Comparison of ENCODE assay signal across 8 cellular contexts in the genomic region with DNA sequence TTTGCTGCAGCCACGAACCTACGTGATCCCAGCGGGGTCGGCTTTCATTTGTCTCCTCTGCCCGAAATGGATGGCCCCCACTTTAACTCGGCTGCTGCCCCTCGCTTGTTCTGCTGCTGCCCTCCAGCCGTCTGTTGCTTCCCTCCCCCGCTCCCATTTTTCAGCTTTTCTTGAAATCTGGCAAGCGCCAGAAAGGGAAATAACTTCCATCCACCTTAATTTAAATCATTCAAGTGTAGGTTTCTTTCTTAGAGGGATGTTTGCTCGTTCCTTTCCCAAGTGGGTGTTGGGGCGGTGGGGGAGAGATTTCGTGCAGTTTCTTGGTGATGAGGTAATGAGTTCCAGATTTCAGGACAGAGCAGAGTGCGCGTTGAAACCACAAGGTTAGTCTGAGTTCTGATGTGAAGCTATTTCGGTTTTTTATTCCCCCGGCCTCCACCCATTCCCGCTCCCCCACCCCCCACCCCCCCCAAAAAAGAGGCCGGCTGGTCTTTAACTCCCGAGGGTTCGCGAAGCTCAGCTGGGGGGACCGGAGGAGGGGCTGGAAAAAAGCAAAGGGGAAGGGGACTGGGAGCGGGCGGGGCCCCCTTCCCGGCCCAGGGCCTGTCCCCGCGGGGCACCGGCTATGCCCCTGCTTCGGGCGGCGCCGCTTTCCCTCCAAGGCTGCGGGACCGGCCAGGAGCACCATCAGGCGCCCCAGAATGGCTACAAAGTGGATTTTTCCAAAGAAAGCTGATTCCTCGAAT. TPM values are rescaled to one million over a fixed set of nuclear protein-coding genes. Genes with fewer than 3 reads are reported as not detected.
DNase-seq lines count a peak whose midpoint lies in the region; ATAC-seq and TF ChIP-seq lines count a peak whose summit lies in the region.

No MANE protein-coding gene starts in this region.

- H3K4me3 Mint-ChIP-seq in activated T-helper 17 cell treated with anti-CD3 and anti-CD28 coated beads, Interleukin-2, amount 50 U/mL, for 72 hours: peak overlapping the region; percentile 87

- H3K27ac Mint-ChIP-seq in activated T-helper 17 cell treated with anti-CD3 and anti-CD28 coated beads, Interleukin-2, amount 50 U/mL, for 72 hours: peak overlapping the region; percentile 99

- peak overlapping the region; percentile 97 for H3K9ac ChIP-seq in DND-41 (ENCODE audit: low read depth, low read length)
- peak overlapping the region; percentile 41 for H3K9ac ChIP-seq in neural cell (ENCODE audit: low read length)

- no peaks in the 10 kb centered on the region for H3K27me3 Mint-ChIP-seq in activated T-helper 17 cell treated with anti-CD3 and anti-CD28 coated beads, Interleukin-2, amount 50 U/mL, for 72 hours

- ATAC-seq in DND-41 (ENCODE audit: insufficient read depth, low read depth): peak; percentile 10; the same call in 2 of the 3 replicates
- peak; percentile 22 for ATAC-seq in activated T-helper 17 cell treated with anti-CD3 and anti-CD28 coated beads, Interleukin-2, amount 50 U/mL, for 72 hours (replicated peaks)
- no peak for ATAC-seq in HG03196 (IDR thresholded peaks at IDR 0.05; ENCODE audit: unreplicated experiment)
- ATAC-seq in HG03135 (IDR thresholded peaks at IDR 0.05; ENCODE audit: unreplicated experiment): no peak
- no peak for ATAC-seq in GM18498 (IDR thresholded peaks at IDR 0.05; ENCODE audit: unreplicated experiment)

- H3K4me3 ChIP-seq in DND-41 (ENCODE audit: low read depth in 1 of 2, low read length in 2 of 2) (peak overlapping the region; percentile 74 to 77), fibroblast of villous mesenchyme (ENCODE audit: low read depth, low read length) (peak overlapping the region; percentile 77), neural cell (ENCODE audit: low read length) (peak overlapping the region; percentile 72)

- H3K4me1 Mint-ChIP-seq in activated T-helper 17 cell treated with anti-CD3 and anti-CD28 coated beads, Interleukin-2, amount 50 U/mL, for 72 hours: peaks cover 21% of the 10 kb centered on the region

- no peak for TF ChIP-seq EP300 in neural cell (conservative IDR thresholded peaks at IDR 0.05; ENCODE audit: poor library complexity, severe bottlenecking)

- peaks cover 51% of the 10 kb centered on the region for H3K36me3 Mint-ChIP-seq in activated T-helper 17 cell treated with anti-CD3 and anti-CD28 coated beads, Interleukin-2, amount 50 U/mL, for 72 hours (ENCODE audit: low read depth)

- peaks cover 8% of the 10 kb centered on the region for H3K36me3 ChIP-seq in DND-41 (ENCODE audit: insufficient read depth, low read length)
- peaks cover 3% of the 10 kb centered on the region; the same call in 1 of the 2 replicates for H3K36me3 ChIP-seq in KOPT-K1 (ENCODE audit: insufficient read depth, low read length)
- H3K36me3 ChIP-seq in neural cell (ENCODE audit: insufficient read depth, low read length): no peaks in the 10 kb centered on the region

- H2AFZ ChIP-seq in DND-41 (ENCODE audit: low read depth, low read length) (peak overlapping the region; percentile 78), neural cell (ENCODE audit: low read depth, low read length) (no peak overlapping the region)

- peak overlapping the region; percentile 99 for H3K27ac ChIP-seq in DND-41 (ENCODE audit: low read length)
- peak overlapping the region; percentile 87 for H3K27ac ChIP-seq in KOPT-K1 (ENCODE audit: low read depth, low read length, poor library complexity, severe bottlenecking)
- no peak overlapping the region for H3K27ac ChIP-seq in neural cell (ENCODE audit: low read length)

- no peak for TF ChIP-seq RAD21 in neural cell (conservative IDR thresholded peaks at IDR 0.05)

- H4K20me1 ChIP-seq in DND-41 (ENCODE audit: insufficient read depth, low read length) (peaks cover 16% of the 10 kb centered on the region; the same call in 1 of the 2 replicates), neural cell (ENCODE audit: insufficient read depth) (no peaks in the 10 kb centered on the region)

- H3F3A ChIP-seq in neural cell (ENCODE audit: insufficient read depth, low read length, poor library complexity, severe bottlenecking): no peaks in the 10 kb centered on the region

- H3K4me2 ChIP-seq in DND-41 (ENCODE audit: insufficient read depth, low read length) (peak overlapping the region; percentile 92), neural cell (ENCODE audit: low read length) (peak overlapping the region; percentile 37)

- H3K4me1 ChIP-seq in DND-41 (ENCODE audit: insufficient read depth, low read length): peaks cover 48% of the 10 kb centered on the region

- H3K27me3 ChIP-seq in DND-41 (ENCODE audit: insufficient read depth, low read length, poor library complexity) (no peaks in the 10 kb centered on the region), neural cell (ENCODE audit: insufficient read depth, low read depth, low read length) (peaks cover 64% of the 10 kb centered on the region)

- H3K9me3 Mint-ChIP-seq in activated T-helper 17 cell treated with anti-CD3 and anti-CD28 coated beads, Interleukin-2, amount 50 U/mL, for 72 hours: no peaks in the 10 kb centered on the region

- H3K9me3 ChIP-seq in DND-41 (ENCODE audit: insufficient read depth, low read length, severe bottlenecking): no peaks in the 10 kb centered on the region
- H3K9me3 ChIP-seq in KOPT-K1 (ENCODE audit: insufficient read depth, low read length, poor library complexity, severe bottlenecking): no peaks in the 10 kb centered on the region
- H3K9me3 ChIP-seq in neural cell (ENCODE audit: low read length): no peaks in the 10 kb centered on the region

- H3K79me2 ChIP-seq in DND-41 (ENCODE audit: insufficient read depth, low read length) (peaks cover 48% of the 10 kb centered on the region), neural cell (replicated peaks; ENCODE audit: insufficient read depth, low read length) (peaks cover 36% of the 10 kb centered on the region)

- TF ChIP-seq CTCF in DND-41 (IDR thresholded peaks at IDR 0.05; ENCODE audit: borderline replicate concordance, extremely low read depth, low read length, poor library complexity, severe bottlenecking): no peak
- TF ChIP-seq CTCF in fibroblast of villous mesenchyme (IDR thresholded peaks at IDR 0.05; ENCODE audit: insufficient read depth, low read depth, low read length): no peak
- TF ChIP-seq CTCF in neural cell (IDR thresholded peaks at IDR 0.05; ENCODE audit: poor library complexity, severe bottlenecking): no peak

- DNase-seq in DND-41 (peak; percentile 68), fibroblast of villous mesenchyme (ENCODE audit: low read depth) (peak; percentile 95)

- H3K9me2 ChIP-seq in neural cell (ENCODE audit: insufficient read depth, low read length): no peaks in the 10 kb centered on the region

TF ChIP-seq in neural cell, 6 proteins besides CTCF, POLR2A, EP300 and RAD21:
- TF ChIP-seq SMC3 (conservative IDR thresholded peaks at IDR 0.05; ENCODE audit: poor library complexity) (no peak), EZH2 (IDR thresholded peaks at IDR 0.05; ENCODE audit: borderline replicate concordance, insufficient read depth, low read length, poor library complexity, severe bottlenecking) (no peak), REST (IDR thresholded peaks at IDR 0.05; ENCODE audit: borderline replicate concordance) (no peak), POLR2AphosphoS5 (IDR thresholded peaks at IDR 0.05) (no peak), TAF1 (IDR thresholded peaks at IDR 0.05; ENCODE audit: low read depth) (no peak), MXI1 (conservative IDR thresholded peaks at IDR 0.05; ENCODE audit: poor library complexity, severe bottlenecking) (no peak)
TF ChIP-seq in neural cell: peak in this region for 0.

RNA-seq across cellular contexts. Expression of gene ZFP36L1, which starts 2.2 kb away (rescaled TPM):
- 100 to 1,000 TPM in 1 of 2 donors, 10 to 100 TPM in 1; 57.7 to 146 TPM for total RNA-seq in activated T-helper 17 cell treated with anti-CD3 and anti-CD28 coated beads, Interleukin-2, amount 50 U/mL, for 72 hours
- total RNA-seq in fibroblast of villous mesenchyme: 24.2 and 44.5 TPM in 2 replicates
- 0.12 and 0.48 TPM in 2 replicates for polyA plus RNA-seq in neural cell
- polyA minus RNA-seq in neural cell: 0.73 and 1.6 TPM in 2 replicates

Comparison
In these comparisons a context has a peak if more than half of its experiments do, and no peak if none do; other contexts are left out.
1. ATAC-seq: peak in DND-41 (single experiment) and activated T-helper 17 cell treated with anti-CD3 and anti-CD28 coated beads, Interleukin-2, amount 50 U/mL, for 72 hours (single experiment); none in HG03196 (single experiment), HG03135 (single experiment) and GM18498 (single experiment).
2. Peak in every context shown above with its lines, with median percentiles within 50 percentile points of each other: H3K4me3 ChIP-seq.